23 cellular contexts compared by ENCODE assay signal in the genomic region with DNA sequence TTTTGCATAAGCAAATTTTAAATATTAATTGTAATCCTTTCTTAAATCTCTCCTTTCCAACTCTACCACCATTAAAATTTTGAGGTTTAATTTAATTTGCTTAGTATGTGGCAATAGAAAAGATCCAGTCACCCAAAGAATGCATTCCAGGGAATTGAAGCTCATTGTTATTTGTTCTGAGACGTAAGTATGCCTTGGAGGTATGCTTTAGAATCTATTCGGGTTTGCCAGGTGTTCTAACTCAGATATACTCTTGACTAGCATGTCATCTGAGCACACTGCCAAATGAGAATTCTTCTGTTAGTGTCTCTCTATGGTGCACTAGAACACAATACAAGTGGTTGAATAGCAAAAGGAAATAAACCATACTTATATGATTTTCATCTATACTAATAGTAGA.
A peak's percentile ranks its signal among the peaks of the same experiment; 100 is the strongest.
DNase-seq lines count a peak whose midpoint lies in the region; ATAC-seq, FAIRE-seq and TF ChIP-seq lines count a peak whose summit lies in the region.
"Had no signal": no experiment of that assay in that cellular context is flagged by ENCODE, and none has a peak within 500 bp of the region (broad histone marks: within the 10 kb centered on the region; RNA-seq: fewer than 3 reads in every experiment).

No MANE protein-coding gene starts in this region.

- no peaks in the 10 kb centered on the region for H3K9me3 ChIP-seq in A549

- H3K4me3 ChIP-seq in A549 = no peak overlapping the region
- no peak overlapping the region for H3K4me3 ChIP-seq in bronchial epithelial cell (ENCODE audit: low read depth, low read length)
- H3K4me3 ChIP-seq: GM12878 had no signal

- POLR2A ChIA-PET in A549 (lab: Yijun Ruan, JAX) = no interaction called here

- TF ChIP-seq CTCF in A549 (IDR thresholded peaks at IDR 0.05) (no peak), bronchial epithelial cell (IDR thresholded peaks at IDR 0.05; ENCODE audit: insufficient read depth, low read length, severe bottlenecking) (no peak), foreskin keratinocyte (conservative IDR thresholded peaks at IDR 0.05) (no peak), HFFc6 (IDR thresholded peaks at IDR 0.05) (no peak)

- 5% methylated on average over 2 of the region's 2 CpGs for WGBS in A549 (ENCODE audit: missing lambda C conversion rate)

- H3K9me3 Mint-ChIP-seq in HFFc6 = peaks cover 4% of the 10 kb centered on the region; the same call in 1 of the 2 replicates

- 0 out of 3 replicates have a peak overlapping the region, but pooled peaks have one; percentile 23 for H3K4me2 ChIP-seq in A549

- FAIRE-seq in A549 (lab: Jason Lieb, UNC) (no peak), bronchial epithelial cell (lab: Jason Lieb, UNC) (no peak)
- FAIRE-seq: GM12878, H54 had no signal

- H3K27ac Mint-ChIP-seq in HFFc6 = no peak overlapping the region
- H3K27ac Mint-ChIP-seq: CD4-positive, alpha-beta memory T cell had no signal

- no peak for TF ChIP-seq RAD21 in A549 (conservative IDR thresholded peaks at IDR 0.05 in 1 of 2, IDR thresholded peaks at IDR 0.05 in 1 of 2)

- H3K27me3 Mint-ChIP-seq in HFFc6 (ENCODE audit: insufficient read depth) = no peaks in the 10 kb centered on the region
- H3K27me3 Mint-ChIP-seq: CD4-positive, alpha-beta memory T cell had no signal

- no peak for TF ChIP-seq POLR2A in A549 (IDR thresholded peaks at IDR 0.05; ENCODE audit: low read length)

- H3K4me3 Mint-ChIP-seq in HFFc6 = no peak overlapping the region
- H3K4me3 Mint-ChIP-seq: CD4-positive, alpha-beta memory T cell had no signal

- ATAC-seq in A549 (no peak), foreskin keratinocyte (peak; percentile 64), HG03097 (IDR thresholded peaks at IDR 0.05; ENCODE audit: low FRiP score, unreplicated experiment) (no peak)
- ATAC-seq: GM12878 had no signal

- H3K27ac ChIP-seq in A549 = no peak overlapping the region
- peak overlapping the region; percentile 17 for H3K27ac ChIP-seq in foreskin keratinocyte

- no peak for TF ChIP-seq EP300 in A549 (IDR thresholded peaks at IDR 0.05)

- DNase-seq in A549 (ENCODE audit: low read depth in 1 of 2, low spot score in 1 of 2) (peak in 1 of 2 experiments; percentile 0), NCI-H1048 (lab: John Stamatoyannopoulos, UW) (peak; percentile 75), bronchial epithelial cell (ENCODE audit: low read depth) (peak; percentile 21), foreskin keratinocyte (peak; percentile 60 to 86), HFFc6 (no peak)
- no peak for DNase-seq in activated naive CD4-positive, alpha-beta T cell (lab: John Stamatoyannopoulos, UW)
- DNase-seq: C1 segment of cervical spinal cord; CD4-positive, alpha-beta memory T cell; COR-L47; DMS79; EL; GDM1; NCI-H1092 treated with DMSO at 0.1 percent for 48 hours; NCI-H1436; NCI-H1930; NCI-H226; NCI-H510A; NCI-H69; RPMI8226; SHP77 had no signal

- no peaks in the 10 kb centered on the region for H3K36me3 ChIP-seq in bronchial epithelial cell (ENCODE audit: control insufficient read depth, insufficient read depth, low read length)

- H3K4me1 Mint-ChIP-seq in HFFc6 (ENCODE audit: low read depth) = no peaks in the 10 kb centered on the region
- H3K4me1 Mint-ChIP-seq: CD4-positive, alpha-beta memory T cell had no signal

- H3K36me3 Mint-ChIP-seq in HFFc6 (ENCODE audit: low read depth) = no peaks in the 10 kb centered on the region
- H3K36me3 Mint-ChIP-seq: CD4-positive, alpha-beta memory T cell had no signal

- H3K27me3 ChIP-seq in bronchial epithelial cell (ENCODE audit: control insufficient read depth, insufficient read depth, low read length) (no peaks in the 10 kb centered on the region), foreskin keratinocyte (no peaks in the 10 kb centered on the region)

- CTCF ChIA-PET in A549 (lab: Yijun Ruan, JAX) = no interaction called here

- H3K4me1 ChIP-seq in A549 = 0 out of 3 replicates have a peak, but pooled peaks cover 3% of the 10 kb centered on the region
- H3K4me1 ChIP-seq in foreskin keratinocyte = no peaks in the 10 kb centered on the region

TF ChIP-seq in A549, 52 proteins besides CTCF, POLR2A, EP300 and RAD21:
- TF ChIP-seq MAFK (IDR thresholded peaks at IDR 0.05; ENCODE audit: partially characterized antibody) (no peak), JUNB (IDR thresholded peaks at IDR 0.05) (no peak), ZFP36 (IDR thresholded peaks at IDR 0.05; ENCODE audit: borderline replicate concordance, partially characterized antibody) (no peak), GATA3 (IDR thresholded peaks at IDR 0.05; ENCODE audit: borderline replicate concordance) (no peak)

Comparison
In these comparisons a context has a peak if more than half of its experiments do, and no peak if none do; other contexts are left out.
1. DNase-seq: peak in NCI-H1048 (single experiment), bronchial epithelial cell (single experiment) and foreskin keratinocyte (2 of 2); none in HFFc6 (single experiment) and activated naive CD4-positive, alpha-beta T cell (0 of 4).